In genomic region chr22:22011964-22012363, GRCh38 we compare ENCODE assay signal across 20 cellular contexts.
"Had no signal": no experiment of that assay in that cellular context is flagged by ENCODE, and none has a peak within 500 bp of the region (broad histone marks: within the 10 kb centered on the region; RNA-seq: fewer than 3 reads in every experiment).

No MANE protein-coding gene starts in this region.

- H3K27ac ChIP-seq: colonic mucosa, dorsolateral prefrontal cortex, esophagus muscularis mucosa, gastrocnemius medialis, heart right ventricle, left lung, lower lobe of right lung had no signal

- H3K4me1 ChIP-seq: colonic mucosa, esophagus muscularis mucosa, gastrocnemius medialis, heart right ventricle, left lung, lower lobe of right lung had no signal

- H3K4me3 Mint-ChIP-seq: mesothelial cell of epicardium had no signal

- H3K27me3 ChIP-seq: colonic mucosa had no signal

- H3K4me3 ChIP-seq: colonic mucosa, dorsolateral prefrontal cortex, esophagus muscularis mucosa, gastrocnemius medialis, heart right ventricle, left lung, lower lobe of right lung, mucosa of descending colon had no signal

- H3K9me3 ChIP-seq: colonic mucosa, gastrocnemius medialis, left lung, lower lobe of right lung, mucosa of descending colon had no signal

- H3K4me1 Mint-ChIP-seq: mesothelial cell of epicardium had no signal

- DNase-seq: colonic mucosa; cortex of kidney; dermis blood vessel endothelial cell; dorsolateral prefrontal cortex; effector CD4-positive, alpha-beta T cell; effector memory CD4-positive, alpha-beta T cell; foreskin melanocyte; gastrocnemius medialis; glutamatergic neuron; head of caudate nucleus; heart right ventricle; hippocampal formation; left cardiac atrium; left lung; left ventricle myocardium superior; lower lobe of right lung; mesenchymal stem cell; mucosa of descending colon had no signal

- H3K36me3 ChIP-seq: colonic mucosa, esophagus muscularis mucosa, gastrocnemius medialis, heart right ventricle, left lung, lower lobe of right lung had no signal

- H3K36me3 Mint-ChIP-seq: mesothelial cell of epicardium had no signal

- H3K27ac Mint-ChIP-seq: mesothelial cell of epicardium had no signal

- ATAC-seq: gastrocnemius medialis, heart right ventricle, left cardiac atrium, left lung, left ventricle myocardium superior, lower lobe of right lung, mucosa of descending colon had no signal
